In genomic region chr5:124744170-124744911, GRCh38 we compare ENCODE assay signal across 8 cellular contexts. TPM values are rescaled to one million over a fixed set of nuclear protein-coding genes. Genes with fewer than 3 reads are reported as not detected.
DNase-seq lines count a peak whose midpoint lies in the region; ATAC-seq and TF ChIP-seq lines count a peak whose summit lies in the region.

No MANE protein-coding gene starts in this region.

- peak overlapping the region; percentile 66 for H2BK12ac ChIP-seq in trophoblast cell (ENCODE audit: low read length)

- intact Hi-C loops in head of caudate nucleus (cut with DNase I) = loop anchor here (5.0 to 10.0 kb wide), 3 partner anchors 92 to 170 kb away; no protein-coding TSS in a partner anchor

- no CpG with 5 or more reads among the region's 26 CpGs for WGBS in trophoblast cell (ENCODE audit: extremely low coverage, insufficient coverage, insufficient read length)

- peaks cover 30% of the 10 kb centered on the region for H3K79me1 ChIP-seq in trophoblast cell (ENCODE audit: low read length)

- H3K27me3 ChIP-seq in trophoblast cell (ENCODE audit: insufficient read depth, low read length) = no peaks in the 10 kb centered on the region

- peaks cover 0 to 2% of the 10 kb centered on the region in 2 donors for H3K36me3 Mint-ChIP-seq in stimulated activated naive B cell treated with anti-CD40 and anti-IgM and Interleukin-4, amounts not matched to agents 10 μg/mL and 1 μg/mL and 100 μg/mL, for 72 hours

- H3K27ac ChIP-seq in RWPE1 (peak overlapping the region; percentile 91), trophoblast cell (ENCODE audit: low read depth, low read length) (no peak overlapping the region)

- peak overlapping the region; percentile 48 for H3K4me2 ChIP-seq in trophoblast cell (ENCODE audit: low read length)

- H2BK5ac ChIP-seq in trophoblast cell (ENCODE audit: low read depth, low read length, poor library complexity) = peak overlapping the region; percentile 16

- H4K91ac ChIP-seq in trophoblast cell (ENCODE audit: low read depth, low read length) = peak overlapping the region; percentile 45

- peak overlapping the region; percentile 88 for H3K4ac ChIP-seq in trophoblast cell (ENCODE audit: low read depth, low read length)

- peak overlapping the region; percentile 44 for H2AK5ac ChIP-seq in trophoblast cell (ENCODE audit: low read length)

- H3K9me3 Mint-ChIP-seq in stimulated activated naive B cell treated with anti-CD40 and anti-IgM and Interleukin-4, amounts not matched to agents 10 μg/mL and 1 μg/mL and 100 μg/mL, for 72 hours = no peaks in the 10 kb centered on the region

- H3K36me3 ChIP-seq in trophoblast cell (ENCODE audit: control insufficient read depth in 1 of 2, insufficient read depth in 2 of 2, low read length in 2 of 2) = peaks cover 0 to 4% of the 10 kb centered on the region in 2 experiments

- peak overlapping the region; percentile 14 for H3K9ac ChIP-seq in trophoblast cell (ENCODE audit: low read length)

- DNase-seq in Daoy (ENCODE audit: low read depth) (peak; percentile 67), RWPE1 (ENCODE audit: low spot score) (no peak), head of caudate nucleus (peak; percentile 52 to 88 (median 72)), trophoblast cell (no peak), RKO (ENCODE audit: low spot score) (no peak)
- no peak for DNase-seq in stimulated activated naive B cell treated with anti-CD40 and anti-IgM and Interleukin-4, amounts not matched to agents 10 μg/mL and 1 μg/mL and 100 μg/mL, for 72 hours

- no peaks in the 10 kb centered on the region for H3K9me3 ChIP-seq in trophoblast cell (ENCODE audit: insufficient read depth, low read depth, low read length)

- peaks cover 10 to 20% of the 10 kb centered on the region in 2 experiments for H3K4me1 ChIP-seq in trophoblast cell (ENCODE audit: control insufficient read depth in 1 of 2, insufficient read depth in 2 of 2, low read length in 2 of 2)

- POLR2A ChIA-PET in RWPE1 (lab: Yijun Ruan, JAX; ENCODE audit: low non-redundant PET) = no interaction called here

- no peak overlapping the region for H4K8ac ChIP-seq in trophoblast cell (ENCODE audit: low read depth, low read length)

- peak overlapping the region; percentile 58 for H2BK120ac ChIP-seq in trophoblast cell (ENCODE audit: insufficient read depth, low read length, poor library complexity)

- peak; percentile 21; the same call in 1 of the 2 replicates for TF ChIP-seq CTCF in RWPE1 (conservative IDR thresholded peaks at IDR 0.05; ENCODE audit: low read depth)

- no peak overlapping the region for H2AFZ ChIP-seq in trophoblast cell (ENCODE audit: insufficient read depth, low read length, poor library complexity)

- ATAC-seq in HG03095 (IDR thresholded peaks at IDR 0.05; ENCODE audit: unreplicated experiment) (no peak), GM21526 (IDR thresholded peaks at IDR 0.05; ENCODE audit: low FRiP score, unreplicated experiment) (no peak)
- ATAC-seq in stimulated activated naive B cell treated with anti-CD40 and anti-IgM and Interleukin-4, amounts not matched to agents 10 μg/mL and 1 μg/mL and 100 μg/mL, for 72 hours (replicated peaks) = no peak

- peaks cover 7 to 20% of the 10 kb centered on the region in 2 donors for H3K4me1 Mint-ChIP-seq in stimulated activated naive B cell treated with anti-CD40 and anti-IgM and Interleukin-4, amounts not matched to agents 10 μg/mL and 1 μg/mL and 100 μg/mL, for 72 hours

- no peaks in the 10 kb centered on the region for H3K27me3 Mint-ChIP-seq in stimulated activated naive B cell treated with anti-CD40 and anti-IgM and Interleukin-4, amounts not matched to agents 10 μg/mL and 1 μg/mL and 100 μg/mL, for 72 hours

- H3K27ac Mint-ChIP-seq in stimulated activated naive B cell treated with anti-CD40 and anti-IgM and Interleukin-4, amounts not matched to agents 10 μg/mL and 1 μg/mL and 100 μg/mL, for 72 hours = no peak overlapping the region

- no peak overlapping the region for H4K12ac ChIP-seq in trophoblast cell (ENCODE audit: low read depth, low read length)

- H3K4me3 ChIP-seq in trophoblast cell (ENCODE audit: low read depth, low read length) = peak overlapping the region; percentile 58

- no peak overlapping the region for H3K4me3 Mint-ChIP-seq in stimulated activated naive B cell treated with anti-CD40 and anti-IgM and Interleukin-4, amounts not matched to agents 10 μg/mL and 1 μg/mL and 100 μg/mL, for 72 hours

- CTCF ChIA-PET in RWPE1 (lab: Yijun Ruan, JAX) = interaction anchor here (0.9 kb wide), 1 partner anchor 9 kb away, joined by 3 read pairs; no protein-coding TSS in a partner anchor

- H3K14ac ChIP-seq in trophoblast cell (ENCODE audit: low read length) = peak overlapping the region; percentile 33

- H3K18ac ChIP-seq in trophoblast cell (ENCODE audit: low read length) = peak overlapping the region; percentile 57

- peaks cover 8% of the 10 kb centered on the region for H3K79me2 ChIP-seq in trophoblast cell (ENCODE audit: control insufficient read depth, insufficient read depth, low read length, poor library complexity)

- no peak overlapping the region for H3K23ac ChIP-seq in trophoblast cell (ENCODE audit: low read length)

RNA-seq across cellular contexts. Expression of gene ZNF608, which starts 2.1 kb away (rescaled TPM):
- total RNA-seq in Daoy (2014; rRNA removed; shearing (Covaris generic)) = 19.1 and 21.7 TPM in 2 replicates
- 17.7 and 18.7 TPM in 2 replicates for polyA plus RNA-seq in trophoblast cell (2013)

Comparison
In these comparisons a context has a peak if more than half of its experiments do, and no peak if none do; other contexts are left out.
1. DNase-seq: peak in Daoy (single experiment) and head of caudate nucleus (42 of 42); none in RWPE1 (single experiment), trophoblast cell (0 of 2), stimulated activated naive B cell treated with anti-CD40 and anti-IgM and Interleukin-4, amounts not matched to agents 10 μg/mL and 1 μg/mL and 100 μg/mL, for 72 hours (single experiment) and RKO (single experiment).